Comparison of ENCODE assay signal across 8 cellular contexts in genomic region chr11:73393479-73394415, GRCh38. TPM values are rescaled to one million over a fixed set of nuclear protein-coding genes. Genes with fewer than 3 reads are reported as not detected.
DNase-seq lines count a peak whose midpoint lies in the region; ATAC-seq and TF ChIP-seq lines count a peak whose summit lies in the region.

No MANE protein-coding gene starts in this region.

- DNase-seq in GM12864 (ENCODE audit: low read depth) (no peak), NB4 (ENCODE audit: low read depth) (peak; percentile 89), T-helper 2 cell (peak in 4 of 5 experiments; percentile 36 to 71 (median 45)), anterior cingulate cortex (lab: John Stamatoyannopoulos, UW) (peak in 47 of 58 donors; percentile 19 to 76 (median 51)), right cardiac atrium (peak; percentile 76 to 90 (median 88)), sigmoid colon (peak; percentile 83)

- TF ChIP-seq POLR2A in NB4 (IDR thresholded peaks at IDR 0.05; ENCODE audit: extremely low read depth, insufficient read length) (no peak), sigmoid colon (IDR thresholded peaks at IDR 0.05) (no peak)

- TF ChIP-seq EP300 in sigmoid colon (IDR thresholded peaks at IDR 0.05): no peak

- no peaks in the 10 kb centered on the region for H3K4me1 ChIP-seq in right cardiac atrium (ENCODE audit: control insufficient read depth, insufficient read depth, low read length)
- H3K4me1 ChIP-seq in sigmoid colon: no peaks in the 10 kb centered on the region

- no peaks in the 10 kb centered on the region for H3K27me3 ChIP-seq in right cardiac atrium (ENCODE audit: control insufficient read depth, insufficient read depth)
- no peaks in the 10 kb centered on the region for H3K27me3 ChIP-seq in sigmoid colon

- peak; percentile 83 for TF ChIP-seq CTCF in GM12864 (IDR thresholded peaks at IDR 0.05; ENCODE audit: low read depth, low read length, missing control alignments)
- TF ChIP-seq CTCF in NB4 (IDR thresholded peaks at IDR 0.05; ENCODE audit: low read depth, low read length): peak; percentile 87
- peak; percentile 58 to 82 (median 80) for TF ChIP-seq CTCF in sigmoid colon (IDR thresholded peaks at IDR 0.05)

- peak; percentile 52 to 62 for ATAC-seq in right cardiac atrium
- ATAC-seq in HG02678 (IDR thresholded peaks at IDR 0.05; ENCODE audit: unreplicated experiment): no peak
- no peak for ATAC-seq in GM19328 (IDR thresholded peaks at IDR 0.05; ENCODE audit: unreplicated experiment)

- 71% methylated on average over 16 of the region's 16 CpGs for WGBS in right cardiac atrium
- 77 to 79% methylated on average over 16 of the region's 16 CpGs for WGBS in sigmoid colon, 2 donors

- H3K9me3 ChIP-seq in right cardiac atrium (ENCODE audit: control insufficient read depth, low read length) (no peaks in the 10 kb centered on the region), sigmoid colon (no peaks in the 10 kb centered on the region)

- H3K4me3 ChIP-seq in GM12864 (ENCODE audit: low read depth, low read length): no peak overlapping the region
- no peak overlapping the region for H3K4me3 ChIP-seq in NB4 (ENCODE audit: low read depth, low read length)
- H3K4me3 ChIP-seq in right cardiac atrium (ENCODE audit: low read length): no peak overlapping the region
- H3K4me3 ChIP-seq in sigmoid colon: no peak overlapping the region

- no peaks in the 10 kb centered on the region for H3K36me3 ChIP-seq in sigmoid colon

- H3K27ac ChIP-seq in right cardiac atrium (ENCODE audit: low read length): no peak overlapping the region
- H3K27ac ChIP-seq in sigmoid colon: no peak overlapping the region

- intact Hi-C loops in right cardiac atrium (cut with DNase I) (loop anchor here in 3 of 4 donors (5.0 kb wide), 2 partner anchors 41 to 96 kb away; no protein-coding TSS in a partner anchor), sigmoid colon (cut with DNase I) (loop anchor here (1.0 to 5.0 kb wide), 3 partner anchors 42 to 206 kb away; no protein-coding TSS in a partner anchor)

RNA-seq across cellular contexts. Expression of gene RELT, which starts 17.5 kb away (rescaled TPM):
- 10 to 100 TPM in 1 of 4 donors, 1 to 10 TPM in 3; 3.9 to 11.2 (median 7.0) TPM for total RNA-seq in right cardiac atrium
- polyA plus RNA-seq in right cardiac atrium: 4.1 TPM
- 1 to 10 TPM in 2 of 4 donors, under 1 TPM in 2; 0.28 to 1.8 (median 0.95) TPM for total RNA-seq in sigmoid colon
- 1 to 10 TPM in 2 of 3 donors, under 1 TPM in 1; 0.92 to 9.3 (median 1.2) TPM for polyA plus RNA-seq in sigmoid colon

Comparison
In these comparisons a context has a peak if more than half of its experiments do, and no peak if none do; other contexts are left out.
1. ATAC-seq: peak in right cardiac atrium (2 of 2); none in HG02678 (single experiment) and GM19328 (single experiment).
2. Peak in every context shown above with its lines, with median percentiles within 50 percentile points of each other: CTCF ChIP-seq.